ENCODE assay signal across 12 cellular contexts in genomic region chr3:134527037-134527436, GRCh38. TPM values are rescaled to one million over a fixed set of nuclear protein-coding genes. Genes with fewer than 3 reads are reported as not detected.
DNase-seq lines count a peak whose midpoint lies in the region; ATAC-seq and TF ChIP-seq lines count a peak whose summit lies in the region.
"Had no signal": no experiment of that assay in that cellular context is flagged by ENCODE, and none has a peak within 500 bp of the region (broad histone marks: within the 10 kb centered on the region; RNA-seq: fewer than 3 reads in every experiment).

No MANE protein-coding gene starts in this region.

- no peaks in the 10 kb centered on the region for H3K4me1 Mint-ChIP-seq in activated CD8-positive, alpha-beta memory T cell treated with anti-CD3 and anti-CD28 coated beads, Interleukin-2, amount 10 ng/mL, durations not matched to agents 7 days and 5 days
- H3K4me1 Mint-ChIP-seq: activated naive CD8-positive, alpha-beta T cell treated with anti-CD3 and anti-CD28 coated beads, Interleukin-2, amount 10 ng/mL, durations not matched to agents 7 days and 5 days had no signal

- CTCF ChIA-PET in activated CD8-positive, alpha-beta memory T cell treated with anti-CD3 and anti-CD28 coated beads, Interleukin-2, amount 10 ng/mL, durations not matched to agents 7 days and 5 days (lab: Charles Lee), result no interaction called here

- no peak overlapping the region for H3K4me3 Mint-ChIP-seq in activated CD8-positive, alpha-beta memory T cell treated with anti-CD3 and anti-CD28 coated beads, Interleukin-2, amount 10 ng/mL, durations not matched to agents 7 days and 5 days
- H3K4me3 Mint-ChIP-seq: activated naive CD8-positive, alpha-beta T cell treated with anti-CD3 and anti-CD28 coated beads, Interleukin-2, amount 10 ng/mL, durations not matched to agents 7 days and 5 days; T-cell had no signal

- TF ChIP-seq CTCF in foreskin keratinocyte (conservative IDR thresholded peaks at IDR 0.05), result peak; percentile 54

- H3K27me3 Mint-ChIP-seq in activated CD8-positive, alpha-beta memory T cell treated with anti-CD3 and anti-CD28 coated beads, Interleukin-2, amount 10 ng/mL, durations not matched to agents 7 days and 5 days, result no peaks in the 10 kb centered on the region
- H3K27me3 Mint-ChIP-seq: activated naive CD8-positive, alpha-beta T cell treated with anti-CD3 and anti-CD28 coated beads, Interleukin-2, amount 10 ng/mL, durations not matched to agents 7 days and 5 days; T-cell had no signal

- peak; percentile 68 for ATAC-seq in foreskin keratinocyte
- no peak for ATAC-seq in activated CD8-positive, alpha-beta memory T cell treated with anti-CD3 and anti-CD28 coated beads, Interleukin-2, amount 10 ng/mL, durations not matched to agents 7 days and 5 days
- no peak for ATAC-seq in GM21528 (IDR thresholded peaks at IDR 0.05; ENCODE audit: low FRiP score, unreplicated experiment)
- ATAC-seq: T-cell had no signal

- H3K27ac Mint-ChIP-seq in activated CD8-positive, alpha-beta memory T cell treated with anti-CD3 and anti-CD28 coated beads, Interleukin-2, amount 10 ng/mL, durations not matched to agents 7 days and 5 days, result no peak overlapping the region
- H3K27ac Mint-ChIP-seq: activated naive CD8-positive, alpha-beta T cell treated with anti-CD3 and anti-CD28 coated beads, Interleukin-2, amount 10 ng/mL, durations not matched to agents 7 days and 5 days; T-cell had no signal

- H3K27me3 ChIP-seq in foreskin keratinocyte, result no peaks in the 10 kb centered on the region
- H3K27me3 ChIP-seq: tibial nerve had no signal

- H3K9me3 Mint-ChIP-seq in activated CD8-positive, alpha-beta memory T cell treated with anti-CD3 and anti-CD28 coated beads, Interleukin-2, amount 10 ng/mL, durations not matched to agents 7 days and 5 days (ENCODE audit: low read depth), result peaks cover 29% of the 10 kb centered on the region

- H3K4me1 ChIP-seq in foreskin keratinocyte, result no peaks in the 10 kb centered on the region
- H3K4me1 ChIP-seq: tibial nerve had no signal

- H3K36me3 Mint-ChIP-seq in activated CD8-positive, alpha-beta memory T cell treated with anti-CD3 and anti-CD28 coated beads, Interleukin-2, amount 10 ng/mL, durations not matched to agents 7 days and 5 days, result peaks cover 49% of the 10 kb centered on the region

- H3K27ac ChIP-seq in foreskin keratinocyte, result no peak overlapping the region
- H3K27ac ChIP-seq: tibial nerve had no signal

- peak; percentile 18 for DNase-seq in stimulated activated CD4-positive, alpha-beta T cell treated with anti-CD3 and anti-CD28 coated beads, Interleukin-15, amount 100 ng/mL, for 24 hours
- no peak for DNase-seq in stimulated activated CD4-positive, alpha-beta T cell treated with anti-CD3 and anti-CD28 coated beads, Interleukin-4, amount 100 ng/mL, for 4 hours
- peak; percentile 30 for DNase-seq in OCI-M1 (lab: John Stamatoyannopoulos, UW)
- DNase-seq in foreskin keratinocyte, result no peak
- DNase-seq in RPMI8226, result no peak
- no peak for DNase-seq in activated CD8-positive, alpha-beta memory T cell treated with anti-CD3 and anti-CD28 coated beads, Interleukin-2, amount 10 ng/mL, durations not matched to agents 7 days and 5 days
- DNase-seq in foreskin melanocyte, result no peak
- DNase-seq: activated naive CD8-positive, alpha-beta T cell treated with anti-CD3 and anti-CD28 coated beads, Interleukin-2, amount 10 ng/mL, durations not matched to agents 7 days and 5 days; hypothalamus had no signal

RNA-seq across cellular contexts. Expression of gene CEP63, which starts 41.2 kb away (rescaled TPM):
- total RNA-seq in foreskin keratinocyte, result 18.7 and 23.1 TPM in 2 replicates
- polyA plus RNA-seq in foreskin keratinocyte, result 11.0 and 13.4 TPM in 2 replicates
- 10 to 100 TPM; 17.8 to 25.8 TPM for total RNA-seq in activated CD8-positive, alpha-beta memory T cell treated with anti-CD3 and anti-CD28 coated beads, Interleukin-2, amount 10 ng/mL, durations not matched to agents 7 days and 5 days

RNA-seq across cellular contexts. Expression of gene ANAPC13, which starts 41.3 kb away (rescaled TPM):
- total RNA-seq in foreskin keratinocyte, result 54.6 and 60.3 TPM in 2 replicates
- polyA plus RNA-seq in foreskin keratinocyte, result 61.6 and 61.9 TPM in 2 replicates
- total RNA-seq in activated CD8-positive, alpha-beta memory T cell treated with anti-CD3 and anti-CD28 coated beads, Interleukin-2, amount 10 ng/mL, durations not matched to agents 7 days and 5 days, result 10 to 100 TPM; 10.8 to 15.1 TPM

Comparison
In these comparisons a context has a peak if more than half of its experiments do, and no peak if none do; other contexts are left out.
1. DNase-seq: peak in stimulated activated CD4-positive, alpha-beta T cell treated with anti-CD3 and anti-CD28 coated beads, Interleukin-15, amount 100 ng/mL, for 24 hours (single experiment) and OCI-M1 (single experiment); none in stimulated activated CD4-positive, alpha-beta T cell treated with anti-CD3 and anti-CD28 coated beads, Interleukin-4, amount 100 ng/mL, for 4 hours (0 of 2), foreskin keratinocyte (0 of 2), RPMI8226 (single experiment), activated CD8-positive, alpha-beta memory T cell treated with anti-CD3 and anti-CD28 coated beads, Interleukin-2, amount 10 ng/mL, durations not matched to agents 7 days and 5 days (single experiment) and foreskin melanocyte (single experiment).